Comparison of ENCODE assay signal across 8 cellular contexts in the genomic region with DNA sequence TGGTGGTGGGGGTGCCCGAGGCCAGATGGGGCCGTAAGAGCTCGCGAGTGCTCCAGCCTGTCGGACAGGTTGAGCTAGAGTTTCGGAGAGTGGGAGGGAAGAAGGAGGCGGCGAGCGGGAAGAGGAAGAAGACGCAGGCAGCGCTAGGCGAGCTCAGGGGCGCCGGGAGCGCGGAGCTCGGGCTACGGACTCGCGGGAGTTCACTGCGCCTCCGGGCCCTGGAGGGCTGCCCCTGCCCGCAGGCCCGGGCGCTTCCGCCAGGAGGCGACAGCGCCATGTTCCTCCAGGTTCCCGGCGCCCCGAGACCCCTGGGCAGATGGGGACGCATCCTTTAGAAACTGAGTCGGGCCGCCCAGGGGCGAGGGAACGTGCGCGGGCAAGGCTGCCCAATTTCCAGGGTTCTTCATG. TPM values are rescaled to one million over a fixed set of nuclear protein-coding genes. Genes with fewer than 3 reads are reported as not detected.
DNase-seq lines count a peak whose midpoint lies in the region; ATAC-seq and TF ChIP-seq lines count a peak whose summit lies in the region.

No MANE protein-coding gene starts in this region.

- peaks cover 15 to 42% (median 31%) of the 10 kb centered on the region in 10 experiments; a peak in 16 of 20 replicates for H3K4me1 ChIP-seq in BLaER1 treated with 17β-estradiol and CSF1 and Interleukin-3, amounts not matched to agents 10 nM and 100 nM
- peaks cover 4 to 61% (median 31%) of the 10 kb centered on the region in 12 donors for H3K4me1 ChIP-seq in heart left ventricle
- peaks cover 9 to 26% (median 21%) of the 10 kb centered on the region in 3 donors for H3K4me1 ChIP-seq in skeletal muscle tissue (ENCODE audit: control insufficient read depth in 3 of 3, insufficient read depth in 3 of 3, low read length in 3 of 3)

- WGBS in heart left ventricle, 4 donors = 1 to 3% (median 2%) methylated on average over 19 to 38 of the region's 38 CpGs

- peaks cover 0 to 85% (median 59%) of the 10 kb centered on the region in 11 experiments; a peak in 19 of 22 replicates for H4K20me1 ChIP-seq in BLaER1 treated with 17β-estradiol and CSF1 and Interleukin-3, amounts not matched to agents 10 nM and 100 nM

- H3K9me3 ChIP-seq in BLaER1 treated with 17β-estradiol and CSF1 and Interleukin-3, amounts not matched to agents 10 nM and 100 nM (replicated peaks in 1 of 11) = peaks cover 16 to 47% (median 33%) of the 10 kb centered on the region in 11 experiments; a peak in 21 of 22 replicates
- H3K9me3 ChIP-seq in heart left ventricle (no peaks in the 10 kb centered on the region), skeletal muscle tissue (ENCODE audit: control insufficient read depth in 3 of 3, low read length in 3 of 3) (peaks cover 0 to 2% (median 0%) of the 10 kb centered on the region in 3 donors)

- H3K4me2 ChIP-seq in BLaER1 treated with 17β-estradiol and CSF1 and Interleukin-3, amounts not matched to agents 10 nM and 100 nM = peak overlapping the region; percentile 65 to 89 (median 76)

- CTCF ChIA-PET in activated B cell treated with CpG ODN at 0.5 μM for 24 hours (lab: Charles Lee) = no interaction called here

- POLR2A ChIA-PET in activated B cell treated with CpG ODN at 0.5 μM for 24 hours (lab: Charles Lee) = no interaction called here

- no peaks in the 10 kb centered on the region for H3K9me3 Mint-ChIP-seq in activated B cell treated with CpG ODN at 0.5 μM for 24 hours

- TF ChIP-seq POLR2A in heart left ventricle (IDR thresholded peaks at IDR 0.05) = no peak

- TF ChIP-seq CTCF in activated B cell treated with CpG ODN at 0.5 μM for 24 hours (IDR thresholded peaks at IDR 0.05) = no peak
- peak in 7 of 12 donors; percentile 7 to 38 (median 24) for TF ChIP-seq CTCF in heart left ventricle (IDR thresholded peaks at IDR 0.05)

- peaks cover 15% of the 10 kb centered on the region for H3K4me1 Mint-ChIP-seq in activated B cell treated with CpG ODN at 0.5 μM for 24 hours

- H3K27ac ChIP-seq in BLaER1 treated with 17β-estradiol and CSF1 and Interleukin-3, amounts not matched to agents 10 nM and 100 nM = no peak overlapping the region
- H3K27ac ChIP-seq in heart left ventricle = peak overlapping the region in 1 of 12 donors; percentile 82
- H3K27ac ChIP-seq in skeletal muscle tissue (ENCODE audit: low read depth, low read length) = no peak overlapping the region

- no peaks in the 10 kb centered on the region for H3K36me3 Mint-ChIP-seq in activated B cell treated with CpG ODN at 0.5 μM for 24 hours (ENCODE audit: low read depth)

- ATAC-seq in activated B cell treated with CpG ODN at 0.5 μM for 24 hours (ENCODE audit: low read depth) (no peak), heart left ventricle (peak in 2 of 4 donors; percentile 18 to 22), HG02870 (IDR thresholded peaks at IDR 0.05; ENCODE audit: unreplicated experiment) (no peak)

- peak overlapping the region; percentile 43 to 66 (median 56); a peak in 19 of 20 replicates for H3K4me3 ChIP-seq in BLaER1 treated with 17β-estradiol and CSF1 and Interleukin-3, amounts not matched to agents 10 nM and 100 nM
- H3K4me3 ChIP-seq in heart left ventricle (peak overlapping the region in 11 of 12 donors; percentile 9 to 60 (median 48)), skeletal muscle tissue (ENCODE audit: low read length in 3 of 3) (peak overlapping the region in 2 of 3 donors; percentile 40 to 56)

- peaks cover 100% of the 10 kb centered on the region in 11 experiments for H3K27me3 ChIP-seq in BLaER1 treated with 17β-estradiol and CSF1 and Interleukin-3, amounts not matched to agents 10 nM and 100 nM
- H3K27me3 ChIP-seq in heart left ventricle (peaks cover 65 to 100% (median 97%) of the 10 kb centered on the region in 9 donors), skeletal muscle tissue (ENCODE audit: control insufficient read depth in 3 of 3, insufficient read depth in 3 of 3, low read length in 3 of 3) (peaks cover 72 to 88% (median 82%) of the 10 kb centered on the region in 3 donors)

- H3K4me3 Mint-ChIP-seq in activated B cell treated with CpG ODN at 0.5 μM for 24 hours = peak overlapping the region; percentile 44

- intact Hi-C loops in activated B cell treated with CpG ODN at 0.5 μM for 24 hours (cut with micrococcal nuclease) (no loop called here), heart left ventricle (cut with DNase I) (no loop called here)

- no peak overlapping the region; a peak in 1 of 22 replicates for H3K9ac ChIP-seq in BLaER1 treated with 17β-estradiol and CSF1 and Interleukin-3, amounts not matched to agents 10 nM and 100 nM
- H3K9ac ChIP-seq in skeletal muscle tissue (ENCODE audit: low read depth in 1 of 3, low read length in 3 of 3) = no peak overlapping the region

- peaks cover 52% of the 10 kb centered on the region for H3K27me3 Mint-ChIP-seq in activated B cell treated with CpG ODN at 0.5 μM for 24 hours

- no peaks in the 10 kb centered on the region for H3K36me3 ChIP-seq in BLaER1 treated with 17β-estradiol and CSF1 and Interleukin-3, amounts not matched to agents 10 nM and 100 nM
- H3K36me3 ChIP-seq in heart left ventricle (no peaks in the 10 kb centered on the region), skeletal muscle tissue (ENCODE audit: control insufficient read depth in 3 of 3, insufficient read depth in 3 of 3, low read length in 3 of 3) (no peaks in the 10 kb centered on the region)

- H3K27ac Mint-ChIP-seq in activated B cell treated with CpG ODN at 0.5 μM for 24 hours = no peak overlapping the region

- DNase-seq in HT1080 (ENCODE audit: low read depth) = peak; percentile 80
- no peak for DNase-seq in activated B cell treated with CpG ODN at 0.5 μM for 24 hours
- no peak for DNase-seq in heart left ventricle
- no peak for DNase-seq in NCI-H187 (lab: John Stamatoyannopoulos, UW)
- DNase-seq in SHP77 treated with DMSO at 0.1 percent for 48 hours (lab: John Stamatoyannopoulos, UW) = no peak

RNA-seq across cellular contexts. Expression of a gene that starts 1.0 kb away (rescaled TPM):
- 8.3 and 11.7 TPM in 2 replicates for total RNA-seq in HT1080 (2014; rRNA removed; shearing (Covaris generic))
- 8.3 and 8.4 TPM in 2 replicates for polyA plus RNA-seq in HT1080 (2015; cell fraction: cytosol; rRNA removed)
- 11.6 and 13.0 TPM in 2 replicates for polyA plus RNA-seq in HT1080 (2015; cell fraction: nucleus; rRNA removed)
- not detected in 2 replicates for total RNA-seq in activated B cell treated with CpG ODN at 0.5 μM for 24 hours
- under 1 TPM in 6 of 9 donors, not detected in 3; 0.09 to 1.00 (median 0.23) TPM for total RNA-seq in heart left ventricle
- not detected for polyA plus RNA-seq in heart left ventricle
- not detected for total RNA-seq in skeletal muscle tissue
